ENCODE assay signal across 19 cellular contexts in genomic region chr12:131942671-131943070, GRCh38.
"Had no signal": no experiment of that assay in that cellular context is flagged by ENCODE, and none has a peak within 500 bp of the region (broad histone marks: within the 10 kb centered on the region; RNA-seq: fewer than 3 reads in every experiment).

No MANE protein-coding gene starts in this region.

- H3K27ac ChIP-seq: epithelial cell of prostate, gastroesophageal sphincter, heart left ventricle, left lung, prostate gland, skin epidermis, thoracic aorta had no signal

- H3K4me1 ChIP-seq: gastroesophageal sphincter, prostate gland had no signal

- H3K27me3 ChIP-seq: gastroesophageal sphincter, heart left ventricle, left lung had no signal

- FAIRE-seq: keratinocyte had no signal

- DNase-seq: activated CD4-positive, alpha-beta T cell treated with anti-CD3 and anti-CD28 coated beads, Interleukin-2, amount 10 ng/mL, durations not matched to agents 7 days and 5 days; activated CD8-positive, alpha-beta memory T cell treated with anti-CD3 and anti-CD28 coated beads, Interleukin-2, amount 10 ng/mL, durations not matched to agents 7 days and 5 days; activated CD8-positive, alpha-beta T cell treated with anti-CD3 and anti-CD28 coated beads for 36 hours; activated naive CD4-positive, alpha-beta T cell treated with anti-CD3 and anti-CD28 coated beads for 36 hours; activated naive CD8-positive, alpha-beta T cell treated with anti-CD3 and anti-CD28 coated beads, Interleukin-2, amount 50 U/mL, for 24 hours; activated T-cell treated with anti-CD3 and anti-CD28 coated beads for 4 hours; midbrain; natural killer cell; SK-N-SH had no signal

- ATAC-seq: activated CD4-positive, CD25-positive, alpha-beta regulatory T cell treated with anti-CD3 and anti-CD28 coated beads, Interleukin-2, amount 50 U/mL, for 24 hours; activated CD8-positive, alpha-beta memory T cell treated with anti-CD3 and anti-CD28 coated beads, Interleukin-2, amount 10 ng/mL, durations not matched to agents 7 days and 5 days; activated CD8-positive, alpha-beta T cell treated with anti-CD3 and anti-CD28 coated beads for 36 hours; activated naive CD8-positive, alpha-beta T cell treated with anti-CD3 and anti-CD28 coated beads, Interleukin-2, amount 50 U/mL, for 24 hours; gastroesophageal sphincter; heart left ventricle; left lung; natural killer cell; stimulated activated memory B cell treated with anti-CD40 and anti-IgM and Interleukin-4, amounts not matched to agents 10 μg/mL and 1 μg/mL and 100 μg/mL, for 72 hours had no signal

- H3K4me3 ChIP-seq: gastroesophageal sphincter, heart left ventricle, left lung, prostate gland, skin epidermis, thoracic aorta had no signal

- H3K9me3 ChIP-seq: gastroesophageal sphincter, heart left ventricle, left lung, prostate gland, SK-N-SH, thoracic aorta had no signal
